Comparison of ENCODE assay signal across 1 cellular context in the genomic region with DNA sequence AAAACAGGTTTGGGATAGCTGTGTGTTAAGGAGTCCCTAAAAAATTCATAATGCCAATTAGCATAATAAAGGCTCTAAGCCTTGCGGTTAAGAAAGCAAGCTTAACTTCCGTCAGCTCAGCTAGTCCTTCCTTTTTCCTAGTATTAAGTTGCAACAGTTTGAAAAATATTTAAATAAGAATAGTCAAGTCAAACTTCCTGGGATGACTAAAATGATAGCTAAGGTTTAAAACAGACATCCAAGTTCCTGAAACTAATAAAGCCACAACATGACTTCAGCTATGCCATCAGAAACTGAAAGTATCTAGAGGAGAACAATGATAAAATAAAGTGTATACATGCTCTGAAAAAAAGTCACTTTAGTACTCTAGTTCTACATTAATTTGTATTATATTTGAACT.
TF ChIP-seq lines count a peak whose summit lies in the region.

No MANE protein-coding gene starts in this region.

TF ChIP-seq in IMR-90, 13 proteins besides CTCF, POLR2A, EP300 and RAD21:
- TF ChIP-seq MAZ (IDR thresholded peaks at IDR 0.05; ENCODE audit: borderline replicate concordance, low read depth, low read length) = no peak
- TF ChIP-seq SMC3 (IDR thresholded peaks at IDR 0.05; ENCODE audit: low read depth, low read length) = no peak
